Comparison of ENCODE assay signal across 8 cellular contexts in the genomic region with DNA sequence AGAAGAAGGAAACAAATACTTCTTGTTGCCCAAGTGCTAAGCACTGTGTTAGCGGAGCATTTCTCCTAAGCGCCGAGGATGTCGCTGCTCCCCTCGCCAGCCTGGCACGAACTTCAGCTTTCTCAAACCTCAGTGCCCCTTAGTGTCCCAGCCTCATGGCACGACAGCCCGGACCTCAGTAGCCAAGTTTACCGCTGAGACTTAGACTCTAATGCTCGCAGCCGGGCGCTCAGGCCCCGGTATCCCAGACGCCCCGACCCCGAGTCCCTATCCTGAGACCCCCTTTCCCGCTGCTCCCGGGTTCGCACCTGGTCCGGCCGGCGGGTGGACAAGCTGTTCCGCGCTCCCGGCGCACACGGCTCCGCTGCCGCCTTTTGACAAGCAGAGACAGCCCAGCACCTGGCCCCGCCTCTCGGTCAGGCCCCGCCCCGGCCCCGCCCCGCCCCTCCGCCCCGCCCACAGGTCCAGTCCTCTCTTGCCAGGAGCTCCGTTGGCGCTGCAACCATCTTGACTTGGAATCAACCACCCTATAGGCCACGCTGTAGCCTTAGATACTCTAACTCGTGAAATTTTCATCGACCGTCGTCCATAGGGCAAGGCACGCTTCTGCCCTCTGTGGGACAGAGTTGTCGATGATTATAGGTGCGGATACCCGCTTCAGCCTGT. TPM values are rescaled to one million over a fixed set of nuclear protein-coding genes. Genes with fewer than 3 reads are reported as not detected.
DNase-seq lines count a peak whose midpoint lies in the region; ATAC-seq and TF ChIP-seq lines count a peak whose summit lies in the region.

A gene (minus strand): TSS at position 348 of the 666 bp plus-strand sequence. CDS start 25,881 bp downstream, outside the sequence.

- intact Hi-C loops in dendritic cell treated with granulocyte-macrophage colony-stimulating factor and Interleukin-4, amounts not matched to agents 40 ng/mL and 50 ng/mL, for 4 days (cut with micrococcal nuclease) = loop anchor here (1.0 to 10.0 kb wide), 6 partner anchors 13 to 192 kb away; no protein-coding TSS in a partner anchor

- no peak for TF ChIP-seq RAD21 in liver (IDR thresholded peaks at IDR 0.05)

- WGBS in liver = under 1% methylated on average over 48 of the region's 48 CpGs

- no peaks in the 10 kb centered on the region for H3K9me3 Mint-ChIP-seq in dendritic cell treated with granulocyte-macrophage colony-stimulating factor and Interleukin-4, amounts not matched to agents 40 ng/mL and 50 ng/mL, for 4 days

- H3K9ac ChIP-seq in liver (ENCODE audit: low read depth in 1 of 2, low read length in 2 of 2) = peak within 1 kb of the TSS; percentile 36 to 54

- H3K4me3 ChIP-seq in AG04450 (ENCODE audit: low read depth, low read length) = peak within 1 kb of the TSS; percentile 79
- H3K4me3 ChIP-seq in liver (ENCODE audit: low read depth in 1 of 3, low read length in 3 of 3) = peak within 1 kb of the TSS; percentile 57 to 81 (median 70)

- peak within 1 kb of the TSS; percentile 85 for H3K4me3 Mint-ChIP-seq in dendritic cell treated with granulocyte-macrophage colony-stimulating factor and Interleukin-4, amounts not matched to agents 40 ng/mL and 50 ng/mL, for 4 days

- TF ChIP-seq CTCF in AG04450 (IDR thresholded peaks at IDR 0.05; ENCODE audit: low read depth, low read length) (peak; percentile 21; the same call in 1 of the 2 replicates), liver (IDR thresholded peaks at IDR 0.05; ENCODE audit: low read depth, low read length, missing input control) (peak; percentile 6)

- H3K36me3 ChIP-seq in liver (ENCODE audit: control insufficient read depth in 4 of 4, insufficient read depth in 3 of 4, low read depth in 1 of 4, low read length in 3 of 4) = no peaks in the 10 kb centered on the region

- peaks cover 5% of the 10 kb centered on the region; the same call in 1 of the 2 replicates for H3K9me3 ChIP-seq in AG04450 (ENCODE audit: control insufficient read depth, insufficient read depth, low read length)
- H3K9me3 ChIP-seq in liver (ENCODE audit: control insufficient read depth in 4 of 4, low read length in 3 of 4) = no peaks in the 10 kb centered on the region

- POLR2A ChIA-PET in AG04450 (lab: Yijun Ruan, JAX) = interaction anchor here (0.8 to 2.9 kb wide), 3 partner anchors 23 to 37 kb away, joined by 3 to 15 read pairs (median 4); no protein-coding TSS in a partner anchor

- peaks cover 49% of the 10 kb centered on the region for H3K36me3 Mint-ChIP-seq in dendritic cell treated with granulocyte-macrophage colony-stimulating factor and Interleukin-4, amounts not matched to agents 40 ng/mL and 50 ng/mL, for 4 days (ENCODE audit: low read depth)

- H3K27me3 ChIP-seq in AG04450 (ENCODE audit: control insufficient read depth, insufficient read depth, low read length) (peaks cover 26% of the 10 kb centered on the region), liver (ENCODE audit: control insufficient read depth in 4 of 4, insufficient read depth in 4 of 4, low read length in 3 of 4) (no peaks in the 10 kb centered on the region)

- peak within 1 kb of the TSS; percentile 83 for H3K27ac Mint-ChIP-seq in dendritic cell treated with granulocyte-macrophage colony-stimulating factor and Interleukin-4, amounts not matched to agents 40 ng/mL and 50 ng/mL, for 4 days

- peak; percentile 21 for DNase-seq in AG04450 (ENCODE audit: low read depth, low spot score)
- peak; percentile 76 for DNase-seq in NCI-H510A treated with DMSO at 0.1 percent for 48 hours (lab: John Stamatoyannopoulos, UW)
- peak; percentile 83 for DNase-seq in activated CD4-positive, alpha-beta T cell treated with anti-CD3 and anti-CD28 coated beads for 48 hours
- DNase-seq in stimulated activated CD4-positive, alpha-beta T cell treated with anti-CD3 and anti-CD28 coated beads, Interleukin-4, amount 100 ng/mL, for 4 hours = peak; percentile 68 to 72

- H3K4me1 Mint-ChIP-seq in dendritic cell treated with granulocyte-macrophage colony-stimulating factor and Interleukin-4, amounts not matched to agents 40 ng/mL and 50 ng/mL, for 4 days (ENCODE audit: low read depth) = peaks cover 46% of the 10 kb centered on the region

- H3K27ac ChIP-seq in AG04450 (ENCODE audit: low read depth, low read length) (peak within 1 kb of the TSS; percentile 83), liver (ENCODE audit: low read depth in 1 of 2, low read length in 2 of 2) (no peak within 1 kb of the TSS)

- CTCF ChIA-PET in AG04450 (lab: Charles Lee) = interaction anchor here (0.6 to 2.4 kb wide), 16 partner anchors 9 to 137 kb away, joined by 3 to 10 read pairs (median 4); a partner anchor contains a TSS

- peaks cover 4 to 17% (median 10%) of the 10 kb centered on the region in 4 donors for H3K4me1 ChIP-seq in liver (ENCODE audit: control insufficient read depth in 4 of 4, insufficient read depth in 4 of 4, low read length in 3 of 4)

- peaks cover 34% of the 10 kb centered on the region for H3K27me3 Mint-ChIP-seq in dendritic cell treated with granulocyte-macrophage colony-stimulating factor and Interleukin-4, amounts not matched to agents 40 ng/mL and 50 ng/mL, for 4 days

- peak; percentile 69 for ATAC-seq in GM18909 (IDR thresholded peaks at IDR 0.05; ENCODE audit: poor library complexity, unreplicated experiment)
- ATAC-seq in HG03280 (IDR thresholded peaks at IDR 0.05; ENCODE audit: unreplicated experiment) = peak; percentile 70

TF ChIP-seq in liver, 16 proteins besides CTCF, POLR2A, EP300 and RAD21:
- TF ChIP-seq, protein P1, sequence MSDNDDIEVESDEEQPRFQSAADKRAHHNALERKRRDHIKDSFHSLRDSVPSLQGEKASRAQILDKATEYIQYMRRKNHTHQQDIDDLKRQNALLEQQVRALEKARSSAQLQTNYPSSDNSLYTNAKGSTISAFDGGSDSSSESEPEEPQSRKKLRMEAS (IDR thresholded peaks at IDR 0.05) = no peak
- TF ChIP-seq, protein P2, sequence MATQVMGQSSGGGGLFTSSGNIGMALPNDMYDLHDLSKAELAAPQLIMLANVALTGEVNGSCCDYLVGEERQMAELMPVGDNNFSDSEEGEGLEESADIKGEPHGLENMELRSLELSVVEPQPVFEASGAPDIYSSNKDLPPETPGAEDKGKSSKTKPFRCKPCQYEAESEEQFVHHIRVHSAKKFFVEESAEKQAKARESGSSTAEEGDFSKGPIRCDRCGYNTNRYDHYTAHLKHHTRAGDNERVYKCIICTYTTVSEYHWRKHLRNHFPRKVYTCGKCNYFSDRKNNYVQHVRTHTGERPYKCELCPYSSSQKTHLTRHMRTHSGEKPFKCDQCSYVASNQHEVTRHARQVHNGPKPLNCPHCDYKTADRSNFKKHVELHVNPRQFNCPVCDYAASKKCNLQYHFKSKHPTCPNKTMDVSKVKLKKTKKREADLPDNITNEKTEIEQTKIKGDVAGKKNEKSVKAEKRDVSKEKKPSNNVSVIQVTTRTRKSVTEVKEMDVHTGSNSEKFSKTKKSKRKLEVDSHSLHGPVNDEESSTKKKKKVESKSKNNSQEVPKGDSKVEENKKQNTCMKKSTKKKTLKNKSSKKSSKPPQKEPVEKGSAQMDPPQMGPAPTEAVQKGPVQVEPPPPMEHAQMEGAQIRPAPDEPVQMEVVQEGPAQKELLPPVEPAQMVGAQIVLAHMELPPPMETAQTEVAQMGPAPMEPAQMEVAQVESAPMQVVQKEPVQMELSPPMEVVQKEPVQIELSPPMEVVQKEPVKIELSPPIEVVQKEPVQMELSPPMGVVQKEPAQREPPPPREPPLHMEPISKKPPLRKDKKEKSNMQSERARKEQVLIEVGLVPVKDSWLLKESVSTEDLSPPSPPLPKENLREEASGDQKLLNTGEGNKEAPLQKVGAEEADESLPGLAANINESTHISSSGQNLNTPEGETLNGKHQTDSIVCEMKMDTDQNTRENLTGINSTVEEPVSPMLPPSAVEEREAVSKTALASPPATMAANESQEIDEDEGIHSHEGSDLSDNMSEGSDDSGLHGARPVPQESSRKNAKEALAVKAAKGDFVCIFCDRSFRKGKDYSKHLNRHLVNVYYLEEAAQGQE (IDR thresholded peaks at IDR 0.05) = no peak
- TF ChIP-seq HNF4A (conservative IDR thresholded peaks at IDR 0.05) (no peak), YY1 (IDR thresholded peaks at IDR 0.05) (peak; percentile 44)

RNA-seq across cellular contexts. Expression of the gene that starts here (rescaled TPM):
- polyA plus RNA-seq in AG04450 (2011; rRNA removed) = 11.9 and 13.6 TPM in 2 replicates
- polyA minus RNA-seq in AG04450 (2011; rRNA and poly(A)+ RNA removed) = 14.6 and 23.2 TPM in 2 replicates
- total RNA-seq in liver = under 1 TPM; 0.25 to 0.42 TPM
- polyA plus RNA-seq in liver = under 1 TPM; 0.28 to 0.47 TPM

Comparison
In these comparisons a context has a peak if more than half of its experiments do, and no peak if none do; other contexts are left out.
1. DNase-seq: peak in every context shown above with its lines; median percentile 83 in activated CD4-positive, alpha-beta T cell treated with anti-CD3 and anti-CD28 coated beads for 48 hours; 76 in NCI-H510A treated with DMSO at 0.1 percent for 48 hours; 70 in stimulated activated CD4-positive, alpha-beta T cell treated with anti-CD3 and anti-CD28 coated beads, Interleukin-4, amount 100 ng/mL, for 4 hours; 21 in AG04450.